In the genomic region with DNA sequence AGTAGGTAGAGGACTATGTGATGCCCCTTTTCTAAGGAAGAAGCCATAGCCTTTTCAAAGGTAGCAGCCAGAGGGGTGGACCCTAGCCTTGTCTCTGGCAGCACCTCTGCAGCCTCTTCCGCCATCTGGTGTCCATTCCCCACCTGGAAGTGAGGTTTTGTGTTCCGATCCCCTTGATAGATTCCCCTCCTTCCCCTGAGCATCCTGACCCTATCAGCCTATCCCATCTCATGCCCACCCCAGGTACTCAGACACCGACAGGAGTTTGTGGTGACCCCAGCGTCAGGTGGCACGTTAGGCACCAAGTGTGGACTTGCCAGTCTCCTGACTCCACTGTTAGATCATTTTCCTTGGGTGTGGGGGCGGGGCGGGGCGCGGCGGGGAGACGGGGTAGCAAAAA, we compare ENCODE assay signal across 8 cellular contexts. TPM values are rescaled to one million over a fixed set of nuclear protein-coding genes. Genes with fewer than 3 reads are reported as not detected.
DNase-seq lines count a peak whose midpoint lies in the region; ATAC-seq and TF ChIP-seq lines count a peak whose summit lies in the region.

No MANE protein-coding gene starts in this region.

- 0 out of 2 replicates have a peak overlapping the region, but pooled peaks have one; percentile 35 for H3K9ac ChIP-seq in IMR-90 (ENCODE audit: low read depth, low read length)
- peak overlapping the region; percentile 22 to 98 (median 88) for H3K9ac ChIP-seq in skeletal muscle tissue (ENCODE audit: low read depth in 1 of 3, low read length in 3 of 3)

- TF ChIP-seq CTCF in IMR-90 (conservative IDR thresholded peaks at IDR 0.05; ENCODE audit: low read depth, low read length) (peak; percentile 42), foreskin keratinocyte (conservative IDR thresholded peaks at IDR 0.05) (peak; percentile 68)

- peak; percentile 87 for DNase-seq in DMS53 (lab: John Stamatoyannopoulos, UW)
- peak; percentile 44 for DNase-seq in IMR-90
- peak; percentile 61 for DNase-seq in UCSD-AML1 (lab: John Stamatoyannopoulos, UW; ENCODE audit: unreplicated experiment)
- peak in 1 of 2 donors; percentile 60 for DNase-seq in foreskin keratinocyte
- no peak for DNase-seq in stimulated activated CD4-positive, alpha-beta T cell treated with anti-CD3 and anti-CD28 coated beads, Interleukin-4, amount 100 ng/mL, for 4 hours
- no peak for DNase-seq in OCI-M2 (lab: John Stamatoyannopoulos, UW; ENCODE audit: unreplicated experiment)

- peak; percentile 58 for TF ChIP-seq RAD21 in IMR-90 (IDR thresholded peaks at IDR 0.05; ENCODE audit: low read length)

- 0 out of 2 replicates have a peak overlapping the region, but pooled peaks have one; percentile 51 for H4K91ac ChIP-seq in IMR-90 (ENCODE audit: insufficient read depth, low read depth, low read length)

- CTCF ChIA-PET in IMR-90 (lab: Yijun Ruan, JAX) = interaction anchor here (2.6 kb wide), 1 partner anchor 31 kb away, joined by 15 read pairs; no protein-coding TSS in a partner anchor

- H3K36me3 ChIP-seq in IMR-90 (ENCODE audit: control insufficient read depth, insufficient read depth, low read length) (peaks cover 4% of the 10 kb centered on the region; the same call in 1 of the 2 replicates), skeletal muscle tissue (ENCODE audit: control insufficient read depth in 3 of 3, insufficient read depth in 3 of 3, low read length in 3 of 3) (peaks cover 4 to 9% (median 5%) of the 10 kb centered on the region in 3 donors)

- H3K27ac ChIP-seq in IMR-90 (ENCODE audit: insufficient read depth, low read length) (peak overlapping the region; percentile 57), foreskin keratinocyte (no peak overlapping the region), skeletal muscle tissue (ENCODE audit: low read depth, low read length) (peak overlapping the region; percentile 93)

- H2BK20ac ChIP-seq in IMR-90 (ENCODE audit: low read depth, low read length) = no peak overlapping the region

- peak overlapping the region; percentile 57 for H2BK5ac ChIP-seq in IMR-90 (ENCODE audit: low read depth, low read length, poor library complexity, severe bottlenecking)

- peak overlapping the region; percentile 86 for H2AFZ ChIP-seq in IMR-90 (replicated peaks; ENCODE audit: low read length, poor library complexity)

- no peak overlapping the region for H3K14ac ChIP-seq in IMR-90 (replicated peaks; ENCODE audit: low read depth, low read length)

- no peak overlapping the region for H3K56ac ChIP-seq in IMR-90 (ENCODE audit: extremely low read depth, insufficient read depth, low read length)

- H3K4me2 ChIP-seq in IMR-90 (ENCODE audit: low read depth, low read length) = peak overlapping the region; percentile 93

- H4K5ac ChIP-seq in IMR-90 (ENCODE audit: low read depth, low read length) = peak overlapping the region; percentile 27; the same call in 1 of the 2 replicates

- POLR2A ChIA-PET in IMR-90 (lab: Charles Lee; ENCODE audit: unreplicated experiment) = interaction anchor here (0.6 to 1.1 kb wide), 4 partner anchors 72 to 793 kb away, joined by 3 to 9 read pairs (median 4); a partner anchor contains a TSS

- peaks cover 14% of the 10 kb centered on the region for H3K9me1 ChIP-seq in IMR-90 (ENCODE audit: insufficient read depth, low read length)

- H3K27me3 ChIP-seq in IMR-90 (ENCODE audit: control insufficient read depth, insufficient read depth, low read length) (no peaks in the 10 kb centered on the region), foreskin keratinocyte (no peaks in the 10 kb centered on the region), skeletal muscle tissue (ENCODE audit: control insufficient read depth in 3 of 3, insufficient read depth in 3 of 3, low read length in 3 of 3) (no peaks in the 10 kb centered on the region)

- no CpG with 5 or more reads among the region's 11 CpGs for WGBS in IMR-90 (ENCODE audit: extremely low coverage in 2 of 2, insufficient read length in 1 of 2), 2 experiments

- peak overlapping the region; percentile 97; the same call in 1 of the 2 replicates for H2AK5ac ChIP-seq in IMR-90 (ENCODE audit: low read depth, low read length)

- peak overlapping the region; percentile 96 for H2AK9ac ChIP-seq in IMR-90 (replicated peaks; ENCODE audit: low read depth, low read length, poor library complexity)

- H4K8ac ChIP-seq in IMR-90 (ENCODE audit: low read depth in 2 of 2, low read length in 2 of 2) = no peak overlapping the region; a peak in 1 of 4 replicates

- H3K18ac ChIP-seq in IMR-90 (ENCODE audit: low read depth, low read length) = no peak overlapping the region

- peaks cover 27% of the 10 kb centered on the region for H4K20me1 ChIP-seq in IMR-90 (ENCODE audit: insufficient read depth, low read length)

- H3K4me3 ChIP-seq in IMR-90 (ENCODE audit: insufficient read depth, low read depth, low read length) (peak overlapping the region; percentile 75), skeletal muscle tissue (ENCODE audit: low read length in 3 of 3) (peak overlapping the region; percentile 94 to 98 (median 95))

- ATAC-seq in IMR-90 (ENCODE audit: low read depth) (no peak), foreskin keratinocyte (no peak), GM21737 (IDR thresholded peaks at IDR 0.05; ENCODE audit: unreplicated experiment) (no peak)

- 0 out of 2 replicates have a peak overlapping the region, but pooled peaks have one; percentile 8 for H2BK120ac ChIP-seq in IMR-90 (ENCODE audit: low read depth, low read length)

- no peak overlapping the region for H2BK15ac ChIP-seq in IMR-90 (ENCODE audit: low read depth, low read length)

- dilution Hi-C loops in IMR-90 (cut with HindIII; ENCODE audit: low sequenced_read_pairs, unreplicated experiment) = no loop called here

- peaks cover 27 to 70% of the 10 kb centered on the region in 2 experiments for H3K79me1 ChIP-seq in IMR-90 (ENCODE audit: low read depth in 1 of 2, low read length in 2 of 2)

- H3K23ac ChIP-seq in IMR-90 (ENCODE audit: low read depth, low read length) = no peak overlapping the region

- H3K9me3 ChIP-seq in IMR-90 (ENCODE audit: control insufficient read depth, insufficient read depth, low read length) = no peaks in the 10 kb centered on the region
- no peaks in the 10 kb centered on the region for H3K9me3 ChIP-seq in skeletal muscle tissue (ENCODE audit: control insufficient read depth in 3 of 3, low read length in 3 of 3)

- no peak for TF ChIP-seq POLR2A in IMR-90 (IDR thresholded peaks at IDR 0.05; ENCODE audit: low read depth, low read length)

- no TSS peak for BruUV-seq in IMR-90 (replicated peaks; lab: Mats Ljungman, UMichigan)

- H3K4me1 ChIP-seq in IMR-90 (ENCODE audit: control insufficient read depth, insufficient read depth, low read length) (peaks cover 29% of the 10 kb centered on the region), foreskin keratinocyte (peaks cover 10% of the 10 kb centered on the region), skeletal muscle tissue (ENCODE audit: control insufficient read depth in 3 of 3, insufficient read depth in 3 of 3, low read length in 3 of 3) (peaks cover 69 to 72% (median 72%) of the 10 kb centered on the region in 3 donors)

- H3K4ac ChIP-seq in IMR-90 (ENCODE audit: low read depth, low read length) = peak overlapping the region; percentile 88

- intact Hi-C loops in IMR-90 (cut with micrococcal nuclease) = loop anchor here (2.0 to 5.0 kb wide), 3 partner anchors 15 to 190 kb away; a partner anchor contains a TSS

- in situ Hi-C loops in IMR-90 (cut with MboI; ENCODE audit: low sequenced_read_pairs) = no loop called here

TF ChIP-seq in IMR-90, 13 proteins besides CTCF, POLR2A, EP300 and RAD21:
- TF ChIP-seq SMC3 (IDR thresholded peaks at IDR 0.05; ENCODE audit: low read depth, low read length) (peak; percentile 56), NFE2L2 (IDR thresholded peaks at IDR 0.05; ENCODE audit: low read depth, low read length) (no peak)
TF ChIP-seq in IMR-90: peak in this region for 1.

RNA-seq across cellular contexts. Expression of a gene that starts 0.4 kb away (rescaled TPM):
- total RNA-seq in IMR-90 (2012; rRNA removed) (12.0 and 14.2 TPM in 2 replicates), foreskin keratinocyte (21.2 and 32.0 TPM in 2 replicates), skeletal muscle tissue (14.6 TPM)
- polyA plus RNA-seq in IMR-90 (2012; rRNA removed) (65.5 and 86.6 TPM in 2 replicates), foreskin keratinocyte (31.4 and 45.1 TPM in 2 replicates)
- polyA plus RNA-seq in IMR-90 (2012; cell fraction: cytosol; rRNA removed) = 20.7 and 84.1 TPM in 2 replicates
- polyA plus RNA-seq in IMR-90 (2012; cell fraction: nucleus; rRNA removed; ENCODE audit: low replicate concordance) = 26.4 and 80.1 TPM in 2 replicates

RNA-seq across cellular contexts. Expression of a gene that starts 1.7 kb away (rescaled TPM):
- 69.7 and 75.6 TPM in 2 replicates for total RNA-seq in IMR-90 (2012; rRNA removed)
- polyA plus RNA-seq in IMR-90 (2012; rRNA removed) = 90.3 and 113 TPM in 2 replicates
- polyA plus RNA-seq in IMR-90 (2012; cell fraction: cytosol; rRNA removed) = 68.6 and 112 TPM in 2 replicates
- polyA plus RNA-seq in IMR-90 (2012; cell fraction: nucleus; rRNA removed; ENCODE audit: low replicate concordance) = 56.1 and 132 TPM in 2 replicates
- 77.3 and 78.6 TPM in 2 replicates for total RNA-seq in foreskin keratinocyte
- 119 and 123 TPM in 2 replicates for polyA plus RNA-seq in foreskin keratinocyte
- 23.0 TPM for total RNA-seq in skeletal muscle tissue

RNA-seq across cellular contexts. Expression of a gene that starts 3.9 kb away (rescaled TPM):
- total RNA-seq in IMR-90 (2012; rRNA removed) = 10.0 and 13.3 TPM in 2 replicates
- 27.4 and 29.0 TPM in 2 replicates for polyA plus RNA-seq in IMR-90 (2012; rRNA removed)
- polyA plus RNA-seq in IMR-90 (2012; cell fraction: cytosol; rRNA removed) = 13.2 and 27.4 TPM in 2 replicates
- polyA plus RNA-seq in IMR-90 (2012; cell fraction: nucleus; rRNA removed; ENCODE audit: low replicate concordance) = 82.3 and 155 TPM in 2 replicates
- 26.3 and 26.6 TPM in 2 replicates for total RNA-seq in foreskin keratinocyte
- 14.7 and 16.8 TPM in 2 replicates for polyA plus RNA-seq in foreskin keratinocyte
- 157 TPM for total RNA-seq in skeletal muscle tissue

RNA-seq across cellular contexts. Expression of a gene that starts 13.8 kb away (rescaled TPM):
- 6.6 and 8.3 TPM in 2 replicates for total RNA-seq in IMR-90 (2012; rRNA removed)
- 145 and 216 TPM in 2 replicates for polyA plus RNA-seq in IMR-90 (2012; rRNA removed)
- 229 and 255 TPM in 2 replicates for polyA plus RNA-seq in IMR-90 (2012; cell fraction: cytosol; rRNA removed)
- polyA plus RNA-seq in IMR-90 (2012; cell fraction: nucleus; rRNA removed; ENCODE audit: low replicate concordance) = 685 and 1,572 TPM in 2 replicates
- 11.5 and 15.1 TPM in 2 replicates for total RNA-seq in foreskin keratinocyte
- 14.8 and 19.3 TPM in 2 replicates for polyA plus RNA-seq in foreskin keratinocyte
- total RNA-seq in skeletal muscle tissue = 32.9 TPM

RNA-seq across cellular contexts. Expression of a gene that starts 23.7 kb away (rescaled TPM):
- total RNA-seq in IMR-90 (2012; rRNA removed) = not detected in 2 replicates
- 0.09 and 0.34 TPM in 2 replicates for polyA plus RNA-seq in IMR-90 (2012; rRNA removed)
- 0.08 and 0.13 TPM in 2 replicates for polyA plus RNA-seq in IMR-90 (2012; cell fraction: cytosol; rRNA removed)
- 0.89 and 3.2 TPM in 2 replicates for polyA plus RNA-seq in IMR-90 (2012; cell fraction: nucleus; rRNA removed; ENCODE audit: low replicate concordance)
- total RNA-seq in foreskin keratinocyte = 0.25 and 0.27 TPM in 2 replicates
- polyA plus RNA-seq in foreskin keratinocyte = 0.66 and 1.0 TPM in 2 replicates
- not detected for total RNA-seq in skeletal muscle tissue

Comparison
In these comparisons a context has a peak if more than half of its experiments do, and no peak if none do; other contexts are left out.
1. DNase-seq: peak in DMS53 (single experiment), IMR-90 (single experiment) and UCSD-AML1 (single experiment); none in stimulated activated CD4-positive, alpha-beta T cell treated with anti-CD3 and anti-CD28 coated beads, Interleukin-4, amount 100 ng/mL, for 4 hours (0 of 2) and OCI-M2 (single experiment).